1 cellular context compared by ENCODE assay signal in the genomic region with DNA sequence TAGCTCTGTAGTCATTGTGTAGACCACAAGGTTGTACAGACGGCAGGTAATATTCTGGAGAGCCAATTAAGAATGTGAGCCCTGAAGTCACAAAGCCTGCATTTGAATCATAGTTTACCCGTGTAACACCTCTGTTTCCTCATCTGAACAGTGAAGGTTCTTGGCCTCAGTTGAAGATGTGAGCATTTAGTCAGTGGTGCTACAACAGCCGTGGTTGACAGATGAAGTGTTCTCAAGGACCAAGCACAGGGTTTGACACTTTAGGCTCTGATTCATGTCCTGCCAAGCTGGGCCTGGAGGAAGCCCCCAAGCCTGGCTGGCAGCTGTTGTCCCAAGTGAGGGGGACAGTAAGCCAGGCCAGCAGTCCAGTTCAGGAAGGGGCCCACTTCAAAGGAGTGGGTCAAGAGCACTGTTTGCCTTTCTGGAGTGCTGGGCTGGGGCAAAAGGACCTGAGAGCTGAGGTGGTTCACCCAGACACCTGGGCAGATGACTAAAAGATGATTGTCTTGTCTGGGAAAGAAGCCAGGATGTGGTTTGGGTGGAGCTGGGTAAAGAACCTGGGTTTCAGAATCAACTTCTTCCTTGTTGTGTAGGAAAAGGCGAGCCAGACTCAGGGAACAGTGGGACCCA.
TF ChIP-seq lines count a peak whose summit lies in the region.

No MANE protein-coding gene starts in this region.

TF ChIP-seq in HepG2, 621 proteins besides CTCF, POLR2A, EP300 and RAD21 (continued from another document and continues in another):
- TF ChIP-seq, protein P1, sequence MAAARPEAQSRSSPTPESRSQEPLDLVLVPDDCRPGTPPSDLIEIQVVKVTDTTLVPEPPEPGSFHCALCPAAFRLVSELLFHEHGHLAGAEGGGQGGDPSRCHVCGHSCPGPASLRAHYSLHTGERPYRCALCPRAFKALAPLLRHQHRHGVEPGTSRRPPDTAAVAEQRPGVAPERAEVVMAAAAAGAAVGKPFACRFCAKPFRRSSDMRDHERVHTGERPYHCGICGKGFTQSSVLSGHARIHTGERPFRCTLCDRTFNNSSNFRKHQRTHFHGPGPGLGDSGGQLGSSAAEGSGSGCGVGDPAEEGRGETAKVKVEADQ (CRISPR knock-in tag; IDR thresholded peaks at IDR 0.05; ENCODE audit: borderline replicate concordance) = no peak
- TF ChIP-seq, protein P2, sequence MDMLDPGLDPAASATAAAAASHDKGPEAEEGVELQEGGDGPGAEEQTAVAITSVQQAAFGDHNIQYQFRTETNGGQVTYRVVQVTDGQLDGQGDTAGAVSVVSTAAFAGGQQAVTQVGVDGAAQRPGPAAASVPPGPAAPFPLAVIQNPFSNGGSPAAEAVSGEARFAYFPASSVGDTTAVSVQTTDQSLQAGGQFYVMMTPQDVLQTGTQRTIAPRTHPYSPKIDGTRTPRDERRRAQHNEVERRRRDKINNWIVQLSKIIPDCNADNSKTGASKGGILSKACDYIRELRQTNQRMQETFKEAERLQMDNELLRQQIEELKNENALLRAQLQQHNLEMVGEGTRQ (IDR thresholded peaks at IDR 0.05; ENCODE audit: low read depth, low read length) = no peak
- TF ChIP-seq, protein P2 (CRISPR knock-in tag; IDR thresholded peaks at IDR 0.05; ENCODE audit: borderline replicate concordance) = no peak
- TF ChIP-seq MED8 (CRISPR knock-in tag; IDR thresholded peaks at IDR 0.05; ENCODE audit: insufficient replicate concordance) (no peak), ZFYVE20 (CRISPR knock-in tag; IDR thresholded peaks at IDR 0.05; ENCODE audit: borderline replicate concordance, low read depth) (no peak), KLF6 (CRISPR knock-in tag; IDR thresholded peaks at IDR 0.05) (no peak), NCOA5 (CRISPR knock-in tag; IDR thresholded peaks at IDR 0.05) (no peak), YY1 (IDR thresholded peaks at IDR 0.05; ENCODE audit: insufficient read depth, insufficient replicate concordance, low read depth, low read length) (no peak), SRSF4 (IDR thresholded peaks at IDR 0.05; ENCODE audit: low read depth, low read length, poor library complexity, severe bottlenecking) (no peak), ZNF629 (CRISPR knock-in tag; conservative IDR thresholded peaks at IDR 0.05) (no peak), ZKSCAN5 (CRISPR knock-in tag; IDR thresholded peaks at IDR 0.05) (no peak), ZMAT3 (CRISPR knock-in tag; conservative IDR thresholded peaks at IDR 0.05) (no peak), ZBTB3 (CRISPR knock-in tag; IDR thresholded peaks at IDR 0.05; ENCODE audit: borderline replicate concordance, low read depth) (no peak), ZNF383 (CRISPR knock-in tag; IDR thresholded peaks at IDR 0.05; ENCODE audit: borderline replicate concordance) (no peak), LCORL (IDR thresholded peaks at IDR 0.05) (no peak), LCORL (CRISPR knock-in tag; IDR thresholded peaks at IDR 0.05) (no peak), THAP11 (CRISPR knock-in tag; IDR thresholded peaks at IDR 0.05) (no peak), ZNF224 (CRISPR knock-in tag; IDR thresholded peaks at IDR 0.05) (no peak), NKX3-1 (CRISPR knock-in tag; IDR thresholded peaks at IDR 0.05) (no peak), MTF1 (CRISPR knock-in tag; IDR thresholded peaks at IDR 0.05) (no peak), ZNF652 (CRISPR knock-in tag; IDR thresholded peaks at IDR 0.05; ENCODE audit: borderline replicate concordance, low read depth) (no peak), ZNF570 (CRISPR knock-in tag; IDR thresholded peaks at IDR 0.05; ENCODE audit: borderline replicate concordance) (no peak), MAFF (IDR thresholded peaks at IDR 0.05; ENCODE audit: low read depth, low read length) (no peak), ZNF883 (CRISPR knock-in tag; IDR thresholded peaks at IDR 0.05; ENCODE audit: not compliant biosample characterization) (no peak), ZIK1 (CRISPR knock-in tag; IDR thresholded peaks at IDR 0.05; ENCODE audit: borderline replicate concordance, low read depth) (no peak), NFE2 (CRISPR knock-in tag; IDR thresholded peaks at IDR 0.05) (no peak), ZNF501 (CRISPR knock-in tag; IDR thresholded peaks at IDR 0.05) (0 out of 2 replicates have a peak, but pooled peaks have one; percentile 38), HNRNPUL1 (IDR thresholded peaks at IDR 0.05; ENCODE audit: low read depth, low read length) (no peak), ZNF781 (CRISPR knock-in tag; IDR thresholded peaks at IDR 0.05; ENCODE audit: borderline replicate concordance, not compliant biosample characterization) (peak; percentile 40)
- TF ChIP-seq, protein P3, sequence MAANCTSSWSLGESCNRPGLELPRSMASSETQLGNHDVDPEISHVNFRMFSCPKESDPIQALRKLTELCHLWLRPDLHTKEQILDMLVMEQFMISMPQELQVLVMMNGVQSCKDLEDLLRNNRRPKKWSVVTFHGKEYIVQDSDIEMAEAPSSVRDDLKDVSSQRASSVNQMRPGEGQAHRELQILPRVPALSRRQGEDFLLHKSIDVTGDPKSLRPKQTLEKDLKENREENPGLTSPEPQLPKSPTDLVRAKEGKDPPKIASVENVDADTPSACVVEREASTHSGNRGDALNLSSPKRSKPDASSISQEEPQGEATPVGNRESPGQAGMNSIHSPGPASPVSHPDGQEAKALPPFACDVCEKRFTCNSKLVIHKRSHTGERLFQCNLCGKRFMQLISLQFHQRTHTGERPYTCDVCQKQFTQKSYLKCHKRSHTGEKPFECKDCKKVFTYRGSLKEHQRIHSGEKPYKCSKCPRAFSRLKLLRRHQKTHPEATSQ (CRISPR knock-in tag; IDR thresholded peaks at IDR 0.05; ENCODE audit: borderline replicate concordance) = no peak
- TF ChIP-seq, protein P4, sequence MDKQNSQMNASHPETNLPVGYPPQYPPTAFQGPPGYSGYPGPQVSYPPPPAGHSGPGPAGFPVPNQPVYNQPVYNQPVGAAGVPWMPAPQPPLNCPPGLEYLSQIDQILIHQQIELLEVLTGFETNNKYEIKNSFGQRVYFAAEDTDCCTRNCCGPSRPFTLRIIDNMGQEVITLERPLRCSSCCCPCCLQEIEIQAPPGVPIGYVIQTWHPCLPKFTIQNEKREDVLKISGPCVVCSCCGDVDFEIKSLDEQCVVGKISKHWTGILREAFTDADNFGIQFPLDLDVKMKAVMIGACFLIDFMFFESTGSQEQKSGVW (CRISPR knock-in tag; IDR thresholded peaks at IDR 0.05; ENCODE audit: borderline replicate concordance) = no peak
- TF ChIP-seq, protein P5, sequence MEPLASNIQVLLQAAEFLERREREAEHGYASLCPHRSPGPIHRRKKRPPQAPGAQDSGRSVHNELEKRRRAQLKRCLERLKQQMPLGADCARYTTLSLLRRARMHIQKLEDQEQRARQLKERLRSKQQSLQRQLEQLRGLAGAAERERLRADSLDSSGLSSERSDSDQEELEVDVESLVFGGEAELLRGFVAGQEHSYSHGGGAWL (CRISPR knock-in tag; IDR thresholded peaks at IDR 0.05) = no peak
- TF ChIP-seq, protein P6, sequence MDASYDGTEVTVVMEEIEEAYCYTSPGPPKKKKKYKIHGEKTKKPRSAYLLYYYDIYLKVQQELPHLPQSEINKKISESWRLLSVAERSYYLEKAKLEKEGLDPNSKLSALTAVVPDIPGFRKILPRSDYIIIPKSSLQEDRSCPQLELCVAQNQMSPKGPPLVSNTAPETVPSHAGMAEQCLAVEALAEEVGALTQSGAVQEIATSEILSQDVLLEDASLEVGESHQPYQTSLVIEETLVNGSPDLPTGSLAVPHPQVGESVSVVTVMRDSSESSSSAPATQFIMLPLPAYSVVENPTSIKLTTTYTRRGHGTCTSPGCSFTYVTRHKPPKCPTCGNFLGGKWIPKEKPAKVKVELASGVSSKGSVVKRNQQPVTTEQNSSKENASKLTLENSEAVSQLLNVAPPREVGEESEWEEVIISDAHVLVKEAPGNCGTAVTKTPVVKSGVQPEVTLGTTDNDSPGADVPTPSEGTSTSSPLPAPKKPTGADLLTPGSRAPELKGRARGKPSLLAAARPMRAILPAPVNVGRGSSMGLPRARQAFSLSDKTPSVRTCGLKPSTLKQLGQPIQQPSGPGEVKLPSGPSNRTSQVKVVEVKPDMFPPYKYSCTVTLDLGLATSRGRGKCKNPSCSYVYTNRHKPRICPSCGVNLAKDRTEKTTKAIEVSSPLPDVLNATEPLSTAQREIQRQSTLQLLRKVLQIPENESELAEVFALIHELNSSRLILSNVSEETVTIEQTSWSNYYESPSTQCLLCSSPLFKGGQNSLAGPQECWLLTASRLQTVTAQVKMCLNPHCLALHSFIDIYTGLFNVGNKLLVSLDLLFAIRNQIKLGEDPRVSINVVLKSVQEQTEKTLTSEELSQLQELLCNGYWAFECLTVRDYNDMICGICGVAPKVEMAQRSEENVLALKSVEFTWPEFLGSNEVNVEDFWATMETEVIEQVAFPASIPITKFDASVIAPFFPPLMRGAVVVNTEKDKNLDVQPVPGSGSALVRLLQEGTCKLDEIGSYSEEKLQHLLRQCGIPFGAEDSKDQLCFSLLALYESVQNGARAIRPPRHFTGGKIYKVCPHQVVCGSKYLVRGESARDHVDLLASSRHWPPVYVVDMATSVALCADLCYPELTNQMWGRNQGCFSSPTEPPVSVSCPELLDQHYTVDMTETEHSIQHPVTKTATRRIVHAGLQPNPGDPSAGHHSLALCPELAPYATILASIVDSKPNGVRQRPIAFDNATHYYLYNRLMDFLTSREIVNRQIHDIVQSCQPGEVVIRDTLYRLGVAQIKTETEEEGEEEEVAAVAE (CRISPR knock-in tag; IDR thresholded peaks at IDR 0.05; ENCODE audit: borderline replicate concordance) = no peak
- TF ChIP-seq, protein P7, sequence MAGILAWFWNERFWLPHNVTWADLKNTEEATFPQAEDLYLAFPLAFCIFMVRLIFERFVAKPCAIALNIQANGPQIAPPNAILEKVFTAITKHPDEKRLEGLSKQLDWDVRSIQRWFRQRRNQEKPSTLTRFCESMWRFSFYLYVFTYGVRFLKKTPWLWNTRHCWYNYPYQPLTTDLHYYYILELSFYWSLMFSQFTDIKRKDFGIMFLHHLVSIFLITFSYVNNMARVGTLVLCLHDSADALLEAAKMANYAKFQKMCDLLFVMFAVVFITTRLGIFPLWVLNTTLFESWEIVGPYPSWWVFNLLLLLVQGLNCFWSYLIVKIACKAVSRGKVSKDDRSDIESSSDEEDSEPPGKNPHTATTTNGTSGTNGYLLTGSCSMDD (CRISPR knock-in tag; IDR thresholded peaks at IDR 0.05) = no peak
- TF ChIP-seq, protein P8, sequence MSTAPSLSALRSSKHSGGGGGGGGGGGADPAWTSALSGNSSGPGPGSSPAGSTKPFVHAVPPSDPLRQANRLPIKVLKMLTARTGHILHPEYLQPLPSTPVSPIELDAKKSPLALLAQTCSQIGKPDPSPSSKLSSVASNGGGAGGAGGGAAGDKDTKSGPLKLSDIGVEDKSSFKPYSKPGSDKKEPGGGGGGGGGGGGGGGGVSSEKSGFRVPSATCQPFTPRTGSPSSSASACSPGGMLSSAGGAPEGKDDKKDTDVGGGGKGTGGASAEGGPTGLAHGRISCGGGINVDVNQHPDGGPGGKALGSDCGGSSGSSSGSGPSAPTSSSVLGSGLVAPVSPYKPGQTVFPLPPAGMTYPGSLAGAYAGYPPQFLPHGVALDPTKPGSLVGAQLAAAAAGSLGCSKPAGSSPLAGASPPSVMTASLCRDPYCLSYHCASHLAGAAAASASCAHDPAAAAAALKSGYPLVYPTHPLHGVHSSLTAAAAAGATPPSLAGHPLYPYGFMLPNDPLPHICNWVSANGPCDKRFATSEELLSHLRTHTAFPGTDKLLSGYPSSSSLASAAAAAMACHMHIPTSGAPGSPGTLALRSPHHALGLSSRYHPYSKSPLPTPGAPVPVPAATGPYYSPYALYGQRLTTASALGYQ (CRISPR knock-in tag; IDR thresholded peaks at IDR 0.05) = no peak
- TF ChIP-seq, protein P9, sequence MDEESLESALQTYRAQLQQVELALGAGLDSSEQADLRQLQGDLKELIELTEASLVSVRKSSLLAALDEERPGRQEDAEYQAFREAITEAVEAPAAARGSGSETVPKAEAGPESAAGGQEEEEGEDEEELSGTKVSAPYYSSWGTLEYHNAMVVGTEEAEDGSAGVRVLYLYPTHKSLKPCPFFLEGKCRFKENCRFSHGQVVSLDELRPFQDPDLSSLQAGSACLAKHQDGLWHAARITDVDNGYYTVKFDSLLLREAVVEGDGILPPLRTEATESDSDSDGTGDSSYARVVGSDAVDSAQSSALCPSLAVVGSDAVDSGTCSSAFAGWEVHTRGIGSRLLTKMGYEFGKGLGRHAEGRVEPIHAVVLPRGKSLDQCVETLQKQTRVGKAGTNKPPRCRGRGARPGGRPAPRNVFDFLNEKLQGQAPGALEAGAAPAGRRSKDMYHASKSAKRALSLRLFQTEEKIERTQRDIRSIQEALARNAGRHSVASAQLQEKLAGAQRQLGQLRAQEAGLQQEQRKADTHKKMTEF (CRISPR knock-in tag; IDR thresholded peaks at IDR 0.05) = no peak
- TF ChIP-seq, protein P10, sequence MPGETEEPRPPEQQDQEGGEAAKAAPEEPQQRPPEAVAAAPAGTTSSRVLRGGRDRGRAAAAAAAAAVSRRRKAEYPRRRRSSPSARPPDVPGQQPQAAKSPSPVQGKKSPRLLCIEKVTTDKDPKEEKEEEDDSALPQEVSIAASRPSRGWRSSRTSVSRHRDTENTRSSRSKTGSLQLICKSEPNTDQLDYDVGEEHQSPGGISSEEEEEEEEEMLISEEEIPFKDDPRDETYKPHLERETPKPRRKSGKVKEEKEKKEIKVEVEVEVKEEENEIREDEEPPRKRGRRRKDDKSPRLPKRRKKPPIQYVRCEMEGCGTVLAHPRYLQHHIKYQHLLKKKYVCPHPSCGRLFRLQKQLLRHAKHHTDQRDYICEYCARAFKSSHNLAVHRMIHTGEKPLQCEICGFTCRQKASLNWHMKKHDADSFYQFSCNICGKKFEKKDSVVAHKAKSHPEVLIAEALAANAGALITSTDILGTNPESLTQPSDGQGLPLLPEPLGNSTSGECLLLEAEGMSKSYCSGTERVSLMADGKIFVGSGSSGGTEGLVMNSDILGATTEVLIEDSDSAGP (CRISPR knock-in tag; IDR thresholded peaks at IDR 0.05; ENCODE audit: borderline replicate concordance) = peak; percentile 15; the same call in 1 of the 2 replicates
- TF ChIP-seq, protein P11, sequence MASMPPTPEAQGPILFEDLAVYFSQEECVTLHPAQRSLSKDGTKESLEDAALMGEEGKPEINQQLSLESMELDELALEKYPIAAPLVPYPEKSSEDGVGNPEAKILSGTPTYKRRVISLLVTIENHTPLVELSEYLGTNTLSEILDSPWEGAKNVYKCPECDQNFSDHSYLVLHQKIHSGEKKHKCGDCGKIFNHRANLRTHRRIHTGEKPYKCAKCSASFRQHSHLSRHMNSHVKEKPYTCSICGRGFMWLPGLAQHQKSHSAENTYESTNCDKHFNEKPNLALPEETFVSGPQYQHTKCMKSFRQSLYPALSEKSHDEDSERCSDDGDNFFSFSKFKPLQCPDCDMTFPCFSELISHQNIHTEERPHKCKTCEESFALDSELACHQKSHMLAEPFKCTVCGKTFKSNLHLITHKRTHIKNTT (CRISPR knock-in tag; IDR thresholded peaks at IDR 0.05) = no peak
- TF ChIP-seq, protein P12, sequence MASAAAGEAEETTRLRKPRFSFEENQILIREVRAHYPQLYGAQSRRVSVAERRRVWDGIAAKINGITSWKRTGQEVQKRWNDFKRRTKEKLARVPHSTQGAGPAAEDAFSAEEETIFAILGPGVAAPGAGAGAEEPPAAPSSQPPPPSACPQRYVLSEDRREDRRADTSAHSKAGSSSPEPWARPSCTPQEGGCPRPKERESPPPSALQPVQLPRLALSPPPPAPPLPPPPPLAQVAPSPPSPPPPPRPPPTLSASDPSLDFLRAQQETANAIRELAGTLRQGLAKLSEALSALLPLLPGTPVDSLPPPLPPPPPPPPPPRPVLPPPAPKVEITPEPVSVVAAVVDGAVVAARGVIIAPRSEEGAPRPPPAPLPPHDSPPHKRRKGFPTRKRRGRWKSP (CRISPR knock-in tag; IDR thresholded peaks at IDR 0.05) = no peak
